In the genomic region with DNA sequence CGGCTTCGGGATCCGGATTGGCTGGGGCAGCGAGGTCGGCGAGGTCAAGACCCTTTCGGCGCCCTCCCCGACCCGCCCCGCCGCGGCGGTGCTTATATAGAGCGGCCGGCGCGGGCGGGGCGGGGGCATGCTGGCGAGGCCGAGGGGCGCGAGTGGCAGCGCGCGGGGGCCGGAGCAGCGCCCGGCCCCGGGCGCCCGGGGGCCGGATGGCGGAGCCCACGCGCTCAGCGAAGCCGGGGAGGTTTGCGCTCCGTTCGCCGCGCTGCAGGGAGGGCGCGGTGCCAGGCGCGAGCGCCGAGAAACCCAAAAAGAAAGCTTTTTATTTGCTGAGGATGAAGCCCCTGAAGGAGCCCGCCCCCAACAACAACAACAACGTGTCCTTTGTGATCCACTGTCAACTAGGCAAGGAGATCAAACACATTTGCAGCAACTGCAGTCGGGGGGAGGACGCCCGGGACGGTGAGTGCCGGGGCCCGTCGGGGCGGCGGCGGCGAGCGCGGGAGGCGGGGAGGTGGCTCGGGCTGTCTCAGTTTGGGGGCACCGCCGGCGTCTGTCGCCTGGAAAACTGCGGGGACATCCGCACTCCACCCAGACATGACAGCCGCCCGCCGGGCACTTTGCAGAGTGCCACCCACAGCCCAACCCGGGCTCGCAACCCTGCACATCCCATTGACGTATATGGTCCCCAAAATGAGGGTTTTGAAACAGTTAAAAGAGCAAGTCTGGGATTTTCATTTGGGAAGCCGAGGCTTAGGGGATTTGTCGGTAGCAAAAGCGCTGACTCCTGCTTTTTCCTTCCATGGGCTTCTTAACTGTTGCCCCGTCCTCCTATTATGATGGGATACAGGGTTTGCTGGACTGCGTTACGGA, we compare ENCODE assay signal across 8 cellular contexts.
A peak's percentile ranks its signal among the peaks of the same experiment; 100 is the strongest.
DNase-seq lines count a peak whose midpoint lies in the region; ATAC-seq and TF ChIP-seq lines count a peak whose summit lies in the region.

No MANE protein-coding gene starts in this region.

- H3K27me3 ChIP-seq in muscle layer of duodenum (ENCODE audit: low read depth, low read length), result peaks cover 22% of the 10 kb centered on the region

- peak overlapping the region; percentile 33 for H3K4me3 ChIP-seq in AG04449 (ENCODE audit: low read depth, low read length)
- H3K4me3 ChIP-seq in muscle layer of duodenum (ENCODE audit: low read depth in 1 of 2, low read length in 2 of 2), result peak overlapping the region; percentile 68 to 79

- peaks cover 12% of the 10 kb centered on the region; the same call in 1 of the 2 replicates for H3K4me1 Mint-ChIP-seq in HFFc6 (ENCODE audit: low read depth)
- peaks cover 4% of the 10 kb centered on the region in 2 donors for H3K4me1 Mint-ChIP-seq in effector memory CD8-positive, alpha-beta T cell (ENCODE audit: low read depth in 2 of 2)

- no peak overlapping the region for H3K27ac ChIP-seq in muscle layer of duodenum (ENCODE audit: low read length)

- DNase-seq in AG04449 (ENCODE audit: low read depth, low spot score), result no peak
- DNase-seq in HFFc6, result no peak
- DNase-seq in effector memory CD8-positive, alpha-beta T cell, result no peak
- DNase-seq in NCI-H2196 (lab: John Stamatoyannopoulos, UW; ENCODE audit: unreplicated experiment), result no peak
- no peak for DNase-seq in kidney tubule cell (ENCODE audit: low spot score)
- DNase-seq in middle frontal gyrus (ENCODE audit: extremely low spot score, low spot score), result no peak

- TF ChIP-seq CTCF in AG04449 (IDR thresholded peaks at IDR 0.05; ENCODE audit: insufficient read depth, low read length, missing control alignments) (no peak), HFFc6 (IDR thresholded peaks at IDR 0.05) (no peak)

- no peaks in the 10 kb centered on the region for H3K9me3 ChIP-seq in muscle layer of duodenum (ENCODE audit: control insufficient read depth in 1 of 2, low read length in 2 of 2)

- no peak overlapping the region for H3K27ac Mint-ChIP-seq in HFFc6
- H3K27ac Mint-ChIP-seq in effector memory CD8-positive, alpha-beta T cell, result no peak overlapping the region

- H3K36me3 Mint-ChIP-seq in HFFc6 (ENCODE audit: low read depth), result no peaks in the 10 kb centered on the region
- no peaks in the 10 kb centered on the region for H3K36me3 Mint-ChIP-seq in effector memory CD8-positive, alpha-beta T cell (ENCODE audit: insufficient read depth)

- H3K36me3 ChIP-seq in muscle layer of duodenum (ENCODE audit: control insufficient read depth in 1 of 2, insufficient read depth in 2 of 2, low read length in 2 of 2), result no peaks in the 10 kb centered on the region

- peaks cover 0 to 20% of the 10 kb centered on the region in 2 donors for H3K4me1 ChIP-seq in muscle layer of duodenum (ENCODE audit: control insufficient read depth in 1 of 2, insufficient read depth in 2 of 2, low read length in 2 of 2)

- no peaks in the 10 kb centered on the region for H3K9me3 Mint-ChIP-seq in HFFc6
- H3K9me3 Mint-ChIP-seq in effector memory CD8-positive, alpha-beta T cell, result no peaks in the 10 kb centered on the region

- H3K27me3 Mint-ChIP-seq in HFFc6 (ENCODE audit: insufficient read depth), result peaks cover 19% of the 10 kb centered on the region
- peaks cover 58 to 71% of the 10 kb centered on the region in 2 donors for H3K27me3 Mint-ChIP-seq in effector memory CD8-positive, alpha-beta T cell

- CTCF ChIA-PET in AG04449 (lab: Yijun Ruan, JAX), result no interaction called here

- POLR2A ChIA-PET in AG04449 (lab: Yijun Ruan, JAX), result no interaction called here

- no peak for ATAC-seq in effector memory CD8-positive, alpha-beta T cell (replicated peaks)
- ATAC-seq in GM18868 (IDR thresholded peaks at IDR 0.05; ENCODE audit: unreplicated experiment), result no peak

- H3K4me3 Mint-ChIP-seq in HFFc6, result peak overlapping the region; percentile 86
- H3K4me3 Mint-ChIP-seq in effector memory CD8-positive, alpha-beta T cell, result peak overlapping the region; percentile 70 to 83
